In genomic region chr3:56753206-56753605, GRCh38 we compare ENCODE assay signal across 8 cellular contexts. TPM values are rescaled to one million over a fixed set of nuclear protein-coding genes. Genes with fewer than 3 reads are reported as not detected.
DNase-seq lines count a peak whose midpoint lies in the region; ATAC-seq and TF ChIP-seq lines count a peak whose summit lies in the region.

No MANE protein-coding gene starts in this region.

- no peak overlapping the region for H3K4me2 ChIP-seq in osteoblast (ENCODE audit: insufficient read depth, low read length)

- no peaks in the 10 kb centered on the region for H3K27me3 ChIP-seq in osteoblast (ENCODE audit: insufficient read depth, low read length)

- ATAC-seq in HG03280 (IDR thresholded peaks at IDR 0.05; ENCODE audit: unreplicated experiment), result peak; percentile 73
- ATAC-seq in activated naive CD8-positive, alpha-beta T cell treated with anti-CD3 and anti-CD28 coated beads, Interleukin-2, amount 10 ng/mL, durations not matched to agents 7 days and 5 days (ENCODE audit: low read depth), result peak; percentile 76

- H3K9me3 ChIP-seq in osteoblast (ENCODE audit: low read depth, low read length), result peaks cover 2% of the 10 kb centered on the region

- DNase-seq in AG10803 (ENCODE audit: low read depth) (peak; percentile 80), GM19238 (ENCODE audit: insufficient read length, low spot score) (peak; percentile 14), osteoblast (ENCODE audit: insufficient read length, low spot score, missing footprints) (no peak), hippocampal formation (lab: John Stamatoyannopoulos, UW) (no peak), germinal center (ENCODE audit: low spot score) (no peak), NCI-H1930 (lab: John Stamatoyannopoulos, UW) (no peak)
- no peak for DNase-seq in activated naive CD8-positive, alpha-beta T cell treated with anti-CD3 and anti-CD28 coated beads, Interleukin-2, amount 10 ng/mL, durations not matched to agents 7 days and 5 days

- H3K27me3 Mint-ChIP-seq in activated naive CD8-positive, alpha-beta T cell treated with anti-CD3 and anti-CD28 coated beads, Interleukin-2, amount 10 ng/mL, durations not matched to agents 7 days and 5 days, result no peaks in the 10 kb centered on the region

- no peaks in the 10 kb centered on the region for H3K79me2 ChIP-seq in osteoblast (ENCODE audit: insufficient read depth, low read length)

- H3K36me3 Mint-ChIP-seq in activated naive CD8-positive, alpha-beta T cell treated with anti-CD3 and anti-CD28 coated beads, Interleukin-2, amount 10 ng/mL, durations not matched to agents 7 days and 5 days, result peaks cover 73% of the 10 kb centered on the region

- peak overlapping the region; percentile 91 for H3K4me3 Mint-ChIP-seq in activated naive CD8-positive, alpha-beta T cell treated with anti-CD3 and anti-CD28 coated beads, Interleukin-2, amount 10 ng/mL, durations not matched to agents 7 days and 5 days

- TF ChIP-seq CTCF in AG10803 (conservative IDR thresholded peaks at IDR 0.05; ENCODE audit: low read length) (no peak), osteoblast (IDR thresholded peaks at IDR 0.05; ENCODE audit: extremely low read depth, low read depth, low read length) (no peak)

- no peak overlapping the region for H3K4me3 ChIP-seq in AG10803 (ENCODE audit: low read length)
- H3K4me3 ChIP-seq in osteoblast (ENCODE audit: insufficient read depth, low read length), result no peak overlapping the region

- H2AFZ ChIP-seq in osteoblast (ENCODE audit: low read length), result no peak overlapping the region

- no peak overlapping the region for H3K27ac ChIP-seq in osteoblast (ENCODE audit: low read depth, low read length)

- POLR2A ChIA-PET in activated naive CD8-positive, alpha-beta T cell treated with anti-CD3 and anti-CD28 coated beads, Interleukin-2, amount 10 ng/mL, durations not matched to agents 7 days and 5 days (lab: Charles Lee), result interaction anchor here (1.5 to 10.9 kb wide), 6 partner anchors 26 to 60 kb away, joined by 3 to 132 read pairs (median 34); partner anchors contain the start of gene ARHGEF3

- H4K20me1 ChIP-seq in osteoblast (ENCODE audit: insufficient read depth, low read length), result no peaks in the 10 kb centered on the region

- peaks cover 3% of the 10 kb centered on the region for H3K9me3 Mint-ChIP-seq in activated naive CD8-positive, alpha-beta T cell treated with anti-CD3 and anti-CD28 coated beads, Interleukin-2, amount 10 ng/mL, durations not matched to agents 7 days and 5 days

- peaks cover 61% of the 10 kb centered on the region for H3K4me1 Mint-ChIP-seq in activated naive CD8-positive, alpha-beta T cell treated with anti-CD3 and anti-CD28 coated beads, Interleukin-2, amount 10 ng/mL, durations not matched to agents 7 days and 5 days

- peaks cover 8% of the 10 kb centered on the region for H3K4me1 ChIP-seq in osteoblast (ENCODE audit: insufficient read depth, low read length)

- H3K27ac Mint-ChIP-seq in activated naive CD8-positive, alpha-beta T cell treated with anti-CD3 and anti-CD28 coated beads, Interleukin-2, amount 10 ng/mL, durations not matched to agents 7 days and 5 days, result peak overlapping the region; percentile 87

- H3K36me3 ChIP-seq in osteoblast (ENCODE audit: insufficient read depth, low read length), result no peaks in the 10 kb centered on the region

RNA-seq across cellular contexts. Expression of gene ARHGEF3, which starts 48.5 kb away (rescaled TPM):
- total RNA-seq in activated naive CD8-positive, alpha-beta T cell treated with anti-CD3 and anti-CD28 coated beads, Interleukin-2, amount 10 ng/mL, durations not matched to agents 7 days and 5 days, result 100 to 1,000 TPM; 130 TPM
- 21.7 and 22.7 TPM in 2 replicates for total RNA-seq in osteoblast

Comparison
In these comparisons a context has a peak if more than half of its experiments do, and no peak if none do; other contexts are left out.
1. DNase-seq: peak in AG10803 (single experiment) and GM19238 (single experiment); none in activated naive CD8-positive, alpha-beta T cell treated with anti-CD3 and anti-CD28 coated beads, Interleukin-2, amount 10 ng/mL, durations not matched to agents 7 days and 5 days (single experiment), osteoblast (single experiment), hippocampal formation (0 of 2), germinal center (single experiment) and NCI-H1930 (0 of 2).